Comparison of ENCODE assay signal across 8 cellular contexts in genomic region chr12:117874842-117875434, GRCh38.
DNase-seq lines count a peak whose midpoint lies in the region; ATAC-seq and TF ChIP-seq lines count a peak whose summit lies in the region.

No MANE protein-coding gene starts in this region.

- CTCF ChIA-PET in HEK293T (lab: Yijun Ruan, JAX): interaction anchor here (0.5 to 1.8 kb wide), 8 partner anchors 15 to 588 kb away, joined by 3 to 8 read pairs (median 3); partner anchors contain the start of gene SUDS3

- no peak for ATAC-seq in HG03457 (IDR thresholded peaks at IDR 0.05; ENCODE audit: unreplicated experiment)

- DNase-seq in DMS53 (lab: John Stamatoyannopoulos, UW): peak; percentile 90
- peak; percentile 76 for DNase-seq in HEK293T (ENCODE audit: extremely low spot score)
- peak; percentile 31 for DNase-seq in NCI-H226
- DNase-seq in activated CD4-positive, alpha-beta T cell treated with anti-CD3 and anti-CD28 coated beads, Interleukin-2, amount 50 U/mL, for 1 hour: peak; percentile 60
- DNase-seq in dermis blood vessel endothelial cell: peak; percentile 80
- DNase-seq in medulla oblongata (ENCODE audit: extremely low spot score): peak; percentile 78
- peak; percentile 21 for DNase-seq in stimulated activated CD8-positive, alpha-beta memory T cell treated with anti-CD3 and anti-CD28 coated beads, Interleukin-15, amount 100 ng/mL, for 1 hour (ENCODE audit: low read depth)

- POLR2A ChIA-PET in HEK293T (lab: Yijun Ruan, JAX): no interaction called here

TF ChIP-seq in HEK293T, 16 proteins besides CTCF, POLR2A, EP300 and RAD21:
- no peak for TF ChIP-seq ELF4 (IDR thresholded peaks at IDR 0.05)
- no peak for TF ChIP-seq ZNF384 (IDR thresholded peaks at IDR 0.05)
- TF ChIP-seq ARNT (IDR thresholded peaks at IDR 0.05): no peak
- no peak for TF ChIP-seq NFRKB (IDR thresholded peaks at IDR 0.05)
- TF ChIP-seq TARDBP (IDR thresholded peaks at IDR 0.05): no peak
- no peak for TF ChIP-seq LEF1 (IDR thresholded peaks at IDR 0.05; ENCODE audit: borderline replicate concordance)
- no peak for TF ChIP-seq FOXM1 (IDR thresholded peaks at IDR 0.05; ENCODE audit: borderline replicate concordance)
- no peak for TF ChIP-seq FOXK2 (IDR thresholded peaks at IDR 0.05)
- no peak for TF ChIP-seq BHLHE40 (IDR thresholded peaks at IDR 0.05; ENCODE audit: borderline replicate concordance)
- TF ChIP-seq FOXA1 (IDR thresholded peaks at IDR 0.05): no peak
- no peak for TF ChIP-seq HDGF (IDR thresholded peaks at IDR 0.05; ENCODE audit: borderline replicate concordance)
- TF ChIP-seq SP1 (IDR thresholded peaks at IDR 0.05): no peak
- no peak for TF ChIP-seq PKNOX1 (IDR thresholded peaks at IDR 0.05)
- TF ChIP-seq CTBP1 (IDR thresholded peaks at IDR 0.05; ENCODE audit: borderline replicate concordance): no peak
- TF ChIP-seq SUZ12 (IDR thresholded peaks at IDR 0.05): no peak
- no peak for TF ChIP-seq L3MBTL2 (conservative IDR thresholded peaks at IDR 0.05)

Comparison
In these comparisons a context has a peak if more than half of its experiments do, and no peak if none do; other contexts are left out.
1. DNase-seq: peak in every context shown above with its lines; median percentile 90 in DMS53; 80 in dermis blood vessel endothelial cell; 78 in medulla oblongata; 76 in HEK293T; 60 in activated CD4-positive, alpha-beta T cell treated with anti-CD3 and anti-CD28 coated beads, Interleukin-2, amount 50 U/mL, for 1 hour; 31 in NCI-H226; 21 in stimulated activated CD8-positive, alpha-beta memory T cell treated with anti-CD3 and anti-CD28 coated beads, Interleukin-15, amount 100 ng/mL, for 1 hour.